ENCODE assay signal across 6 cellular contexts in genomic region chr14:20427231-20428009, GRCh38.
DNase-seq lines count a peak whose midpoint lies in the region; ATAC-seq, FAIRE-seq and TF ChIP-seq lines count a peak whose summit lies in the region.

No MANE protein-coding gene starts in this region.

- ATAC-seq in GM18499 (IDR thresholded peaks at IDR 0.05; ENCODE audit: insufficient read depth, unreplicated experiment) (peak; percentile 59), HG02870 (IDR thresholded peaks at IDR 0.05; ENCODE audit: unreplicated experiment) (peak; percentile 81), RWPE2 (ENCODE audit: low read depth) (peak; percentile 93)

- H3K4me1 ChIP-seq in RWPE2 (ENCODE audit: insufficient read depth, poor library complexity, severe bottlenecking) = peaks cover 5% of the 10 kb centered on the region

- no peak for TF ChIP-seq CTCF in RWPE2 (IDR thresholded peaks at IDR 0.05; ENCODE audit: poor library complexity, severe bottlenecking)

- peak overlapping the region; percentile 19 for H3K27ac ChIP-seq in RWPE2 (ENCODE audit: poor library complexity, severe bottlenecking)

- no peaks in the 10 kb centered on the region for H3K36me3 ChIP-seq in RWPE2 (ENCODE audit: low read depth)

- DNase-seq in RWPE2 (ENCODE audit: low spot score) (no peak), head of caudate nucleus (no peak)
- no peak for DNase-seq in activated CD8-positive, alpha-beta memory T cell treated with anti-CD3 and anti-CD28 coated beads, Interleukin-2, amount 50 U/mL, for 4 hours

- H3K9me3 ChIP-seq in RWPE2 (ENCODE audit: severe bottlenecking) = no peaks in the 10 kb centered on the region

- no peak overlapping the region for H3K4me3 ChIP-seq in RWPE2 (ENCODE audit: severe bottlenecking)

- no peaks in the 10 kb centered on the region for H3K27me3 ChIP-seq in RWPE2 (ENCODE audit: insufficient read depth, poor library complexity, severe bottlenecking)

- FAIRE-seq in islet of Langerhans (lab: Jason Lieb, UNC) = peak; percentile 58

- intact Hi-C loops in head of caudate nucleus (cut with DNase I) = no loop called here
